19 cellular contexts compared by ENCODE assay signal in genomic region chr7:1908823-1909420, GRCh38.
DNase-seq lines count a peak whose midpoint lies in the region; ATAC-seq, FAIRE-seq and TF ChIP-seq lines count a peak whose summit lies in the region.
"Had no signal": no experiment of that assay in that cellular context is flagged by ENCODE, and none has a peak within 500 bp of the region (broad histone marks: within the 10 kb centered on the region; RNA-seq: fewer than 3 reads in every experiment).

No MANE protein-coding gene starts in this region.

- TF ChIP-seq RAD21 in SK-N-SH (IDR thresholded peaks at IDR 0.05; ENCODE audit: low read length), result peak; percentile 22
- TF ChIP-seq RAD21 in HepG2 (CRISPR knock-in tag; IDR thresholded peaks at IDR 0.05), result no peak

- no peak for FAIRE-seq in HepG2 (lab: Jason Lieb, UNC)
- FAIRE-seq: D721Med, G401.6, GM12892, GM18507, HTR-8/SVneo had no signal

- no peaks in the 10 kb centered on the region for H3K9me3 ChIP-seq in SK-N-SH
- H3K9me3 ChIP-seq in HepG2 (ENCODE audit: low read length), result no peaks in the 10 kb centered on the region
- H3K9me3 ChIP-seq in right lobe of liver, result no peaks in the 10 kb centered on the region
- no peaks in the 10 kb centered on the region for H3K9me3 ChIP-seq in lower lobe of right lung
- no peaks in the 10 kb centered on the region for H3K9me3 ChIP-seq in WERI-Rb-1 (ENCODE audit: severe bottlenecking)
- H3K9me3 ChIP-seq: BLaER1 treated with 17β-estradiol and CSF1 and Interleukin-3, amounts not matched to agents 10 nM and 100 nM; Caco-2 had no signal

- H3K27me3 ChIP-seq in SK-N-SH (ENCODE audit: insufficient read depth) (no peaks in the 10 kb centered on the region), HepG2 (ENCODE audit: control insufficient read depth in 1 of 2, insufficient read depth in 2 of 2, low read length in 2 of 2) (no peaks in the 10 kb centered on the region), right lobe of liver (no peaks in the 10 kb centered on the region), lower lobe of right lung (ENCODE audit: low read depth) (no peaks in the 10 kb centered on the region), WERI-Rb-1 (ENCODE audit: insufficient read depth, low read depth, severe bottlenecking) (no peaks in the 10 kb centered on the region)

- no peak overlapping the region for H3K9ac ChIP-seq in SK-N-SH
- H3K9ac ChIP-seq in HepG2 (ENCODE audit: insufficient read depth, low read depth, low read length), result no peak overlapping the region
- H3K9ac ChIP-seq: BLaER1 treated with 17β-estradiol and CSF1 and Interleukin-3, amounts not matched to agents 10 nM and 100 nM had no signal

- H2AFZ ChIP-seq in SK-N-SH (ENCODE audit: low read depth), result no peak overlapping the region
- H2AFZ ChIP-seq in HepG2 (ENCODE audit: low read length), result no peak overlapping the region

- TF ChIP-seq EP300 in SK-N-SH (IDR thresholded peaks at IDR 0.05; ENCODE audit: borderline replicate concordance in 1 of 2, low read depth in 1 of 2, low read length in 1 of 2) (peak in 1 of 2 experiments; percentile 63; a peak in 2 of 4 replicates), HepG2 (IDR thresholded peaks at IDR 0.05; ENCODE audit: low read depth in 2 of 2, low read length in 2 of 2) (no peak), HepG2 (CRISPR knock-in tag; IDR thresholded peaks at IDR 0.05; ENCODE audit: borderline replicate concordance) (no peak)

- no peak for TF ChIP-seq POLR2A in HepG2 (IDR thresholded peaks at IDR 0.05; ENCODE audit: insufficient read depth in 1 of 2, low read depth in 2 of 2, low read length in 2 of 2)
- no peak for TF ChIP-seq POLR2A in right lobe of liver (IDR thresholded peaks at IDR 0.05)

- BruUV-seq in HepG2 (replicated peaks; lab: Mats Ljungman, UMichigan), result no TSS peak

- in situ Hi-C loops in HepG2 (cut with HindIII; ENCODE audit: extremely low pct_ligation_motif_present, low pct_unique_long_range_greater_than_20kb), result no loop called here

- no peaks in the 10 kb centered on the region for H3K79me2 ChIP-seq in SK-N-SH (ENCODE audit: insufficient read depth)
- no peaks in the 10 kb centered on the region for H3K79me2 ChIP-seq in HepG2 (ENCODE audit: insufficient read depth, low read length)

- H3F3A ChIP-seq in SK-N-SH (replicated peaks; ENCODE audit: insufficient read depth), result no peaks in the 10 kb centered on the region

- ATAC-seq in SK-N-SH treated with all-trans-retinoic acid at 6 μM for 48 hours, result no peak
- ATAC-seq in HepG2, result no peak
- no peak for ATAC-seq in right lobe of liver
- no peak for ATAC-seq in lower lobe of right lung

- intact Hi-C loops in HepG2 (cut with micrococcal nuclease; ENCODE audit: unreplicated experiment) (no loop called here), right lobe of liver (cut with DNase I) (no loop called here), lower lobe of right lung (cut with DNase I) (no loop called here)

- H3K4me3 ChIP-seq in SK-N-SH (ENCODE audit: low read depth in 2 of 2, low read length in 1 of 2) (no peak overlapping the region), HepG2 (replicated peaks in 1 of 3; ENCODE audit: insufficient read depth in 1 of 3, low read depth in 2 of 3, low read length in 3 of 3) (no peak overlapping the region), right lobe of liver (no peak overlapping the region), lower lobe of right lung (no peak overlapping the region), WERI-Rb-1 (ENCODE audit: low read depth, low read length) (no peak overlapping the region)
- H3K4me3 ChIP-seq: BLaER1 treated with 17β-estradiol and CSF1 and Interleukin-3, amounts not matched to agents 10 nM and 100 nM had no signal

- H3K36me3 ChIP-seq in SK-N-SH (replicated peaks in 1 of 2; ENCODE audit: control insufficient read depth in 1 of 2, insufficient read depth in 2 of 2, low read length in 1 of 2) (no peaks in the 10 kb centered on the region), HepG2 (replicated peaks in 1 of 2; ENCODE audit: control insufficient read depth in 1 of 2, insufficient read depth in 2 of 2, low read length in 2 of 2) (peaks cover 2 to 3% of the 10 kb centered on the region in 2 experiments; a peak in 1 of 5 replicates), right lobe of liver (no peaks in the 10 kb centered on the region), lower lobe of right lung (no peaks in the 10 kb centered on the region), WERI-Rb-1 (no peaks in the 10 kb centered on the region)

- POLR2A ChIA-PET in SK-N-SH (lab: Yijun Ruan, JAX), result no interaction called here
- POLR2A ChIA-PET in HepG2 (lab: Yijun Ruan, JAX), result no interaction called here

- WGBS in SK-N-SH (ENCODE audit: low lambda C conversion rate), result 84% methylated on average over 22 of the region's 24 CpGs
- WGBS in HepG2 (ENCODE audit: low lambda C conversion rate), result 96% methylated on average over 9 of the region's 24 CpGs
- WGBS in right lobe of liver (ENCODE audit: insufficient coverage, low coverage, low lambda C conversion rate, missing lambda C conversion rate), result 72% methylated on average over 3 of the region's 24 CpGs

- TF ChIP-seq CTCF in SK-N-SH (IDR thresholded peaks at IDR 0.05), result no peak
- no peak for TF ChIP-seq CTCF in HepG2 (CRISPR knock-in tag; IDR thresholded peaks at IDR 0.05)
- no peak for TF ChIP-seq CTCF in right lobe of liver (IDR thresholded peaks at IDR 0.05)
- TF ChIP-seq CTCF in lower lobe of right lung (IDR thresholded peaks at IDR 0.05), result no peak
- no peak for TF ChIP-seq CTCF in WERI-Rb-1 (IDR thresholded peaks at IDR 0.05; ENCODE audit: low read depth, low read length)
- TF ChIP-seq CTCF in GM10266 (IDR thresholded peaks at IDR 0.05; ENCODE audit: control insufficient read depth, insufficient read depth, low read depth, missing control alignments), result no peak

- peaks cover 0 to 36% of the 10 kb centered on the region in 2 experiments; a peak in 1 of 4 replicates for H3K4me1 ChIP-seq in SK-N-SH (ENCODE audit: control insufficient read depth in 1 of 2, insufficient read depth in 2 of 2, low read depth in 1 of 2, low read length in 1 of 2)
- no peaks in the 10 kb centered on the region for H3K4me1 ChIP-seq in HepG2 (ENCODE audit: insufficient read depth, low read length)
- H3K4me1 ChIP-seq in right lobe of liver, result no peaks in the 10 kb centered on the region
- peaks cover 8% of the 10 kb centered on the region for H3K4me1 ChIP-seq in lower lobe of right lung
- H3K4me1 ChIP-seq: Caco-2 had no signal

- H4K20me1 ChIP-seq in SK-N-SH (ENCODE audit: insufficient read depth) (no peaks in the 10 kb centered on the region), HepG2 (ENCODE audit: insufficient read depth, low read length) (no peaks in the 10 kb centered on the region)

- CTCF ChIA-PET in SK-N-SH (lab: Yijun Ruan, JAX) (interaction anchor here (1.8 kb wide), 1 partner anchor 159 kb away, joined by 6 read pairs; no protein-coding TSS in a partner anchor), HepG2 (lab: Yijun Ruan, JAX; ENCODE audit: low intra/inter-chr PET ratio, low total read pairs) (no interaction called here)

- H3K27ac ChIP-seq in SK-N-SH (ENCODE audit: low read depth in 2 of 2, low read length in 1 of 2) (peak overlapping the region in 1 of 2 experiments; percentile 78; a peak in 2 of 4 replicates), HepG2 (ENCODE audit: extremely low read length, insufficient read depth, low read length) (no peak overlapping the region), right lobe of liver (no peak overlapping the region), lower lobe of right lung (no peak overlapping the region), WERI-Rb-1 (no peak overlapping the region)
- H3K27ac ChIP-seq: BLaER1 treated with 17β-estradiol and CSF1 and Interleukin-3, amounts not matched to agents 10 nM and 100 nM had no signal

- peak; percentile 89 for DNase-seq in SK-N-SH
- DNase-seq in HepG2 (ENCODE audit: low spot score), result no peak
- DNase-seq in right lobe of liver, result no peak
- peak; percentile 40 for DNase-seq in lower lobe of right lung
- no peak for DNase-seq in WERI-Rb-1
- DNase-seq in GM10266 (ENCODE audit: extremely low spot score), result no peak
- no peak for DNase-seq in NCI-H1092 treated with DMSO at 0.1 percent for 48 hours (lab: John Stamatoyannopoulos, UW)
- DNase-seq: 8988T; Caco-2; CD8-positive, alpha-beta memory T cell; GOT3; H9 had no signal

- H3K9me2 ChIP-seq in SK-N-SH, result no peaks in the 10 kb centered on the region

- H3K4me2 ChIP-seq in SK-N-SH, result no peak overlapping the region
- no peak overlapping the region for H3K4me2 ChIP-seq in HepG2 (ENCODE audit: low read depth, low read length)
- H3K4me2 ChIP-seq: BLaER1 treated with 17β-estradiol and CSF1 and Interleukin-3, amounts not matched to agents 10 nM and 100 nM had no signal

TF ChIP-seq in SK-N-SH, 30 proteins besides CTCF, POLR2A, EP300 and RAD21:
- peak; percentile 80 for TF ChIP-seq GATA2 (CRISPR knock-in tag; IDR thresholded peaks at IDR 0.05)
- no peak for TF ChIP-seq MXI1 (IDR thresholded peaks at IDR 0.05; ENCODE audit: low read depth, low read length)
- TF ChIP-seq RCOR1 (IDR thresholded peaks at IDR 0.05; ENCODE audit: low read length), result 0 out of 2 replicates have a peak, but pooled peaks have one; percentile 13

TF ChIP-seq in SK-N-SH treated with all-trans-retinoic acid at 6 μM for 48 hours, 23 proteins besides CTCF, POLR2A, EP300 and RAD21:
- TF ChIP-seq ZNF70 (CRISPR knock-in tag; IDR thresholded peaks at IDR 0.05) (no peak), BACH2 (CRISPR knock-in tag; IDR thresholded peaks at IDR 0.05; ENCODE audit: borderline replicate concordance) (no peak), OSR1 (CRISPR knock-in tag; IDR thresholded peaks at IDR 0.05) (no peak), ZNF565 (CRISPR knock-in tag; conservative IDR thresholded peaks at IDR 0.05; ENCODE audit: low read depth) (no peak), ZFP30 (CRISPR knock-in tag; IDR thresholded peaks at IDR 0.05) (no peak), ARNTL (CRISPR knock-in tag; IDR thresholded peaks at IDR 0.05; ENCODE audit: borderline replicate concordance, low read depth) (no peak), ZC3H10 (CRISPR knock-in tag; IDR thresholded peaks at IDR 0.05) (no peak), PPARA (CRISPR knock-in tag; IDR thresholded peaks at IDR 0.05; ENCODE audit: borderline replicate concordance) (no peak), TCF4 (CRISPR knock-in tag; IDR thresholded peaks at IDR 0.05; ENCODE audit: borderline replicate concordance) (no peak)

TF ChIP-seq in HepG2, 621 proteins besides CTCF, POLR2A, EP300 and RAD21:
- TF ChIP-seq STAG1 (CRISPR knock-in tag; IDR thresholded peaks at IDR 0.05) (no peak), AGO2 (optimal IDR thresholded peaks at IDR 0.05; ENCODE audit: low read depth, low read length) (peak; percentile 17)

Comparison
In these comparisons a context has a peak if more than half of its experiments do, and no peak if none do; other contexts are left out.
1. DNase-seq: peak in SK-N-SH (single experiment) and lower lobe of right lung (single experiment); none in HepG2 (single experiment), right lobe of liver (0 of 3), WERI-Rb-1 (single experiment), GM10266 (single experiment) and NCI-H1092 treated with DMSO at 0.1 percent for 48 hours (single experiment).
2. Of the 25 proteins assayed by ChIP-seq in both HepG2 and SK-N-SH: peak only in HepG2: none; only in SK-N-SH: RAD21; in both: none; in neither: 23; mixed calls (peak in some experiments, not most) for 1.